8 cellular contexts compared by ENCODE assay signal in the genomic region with DNA sequence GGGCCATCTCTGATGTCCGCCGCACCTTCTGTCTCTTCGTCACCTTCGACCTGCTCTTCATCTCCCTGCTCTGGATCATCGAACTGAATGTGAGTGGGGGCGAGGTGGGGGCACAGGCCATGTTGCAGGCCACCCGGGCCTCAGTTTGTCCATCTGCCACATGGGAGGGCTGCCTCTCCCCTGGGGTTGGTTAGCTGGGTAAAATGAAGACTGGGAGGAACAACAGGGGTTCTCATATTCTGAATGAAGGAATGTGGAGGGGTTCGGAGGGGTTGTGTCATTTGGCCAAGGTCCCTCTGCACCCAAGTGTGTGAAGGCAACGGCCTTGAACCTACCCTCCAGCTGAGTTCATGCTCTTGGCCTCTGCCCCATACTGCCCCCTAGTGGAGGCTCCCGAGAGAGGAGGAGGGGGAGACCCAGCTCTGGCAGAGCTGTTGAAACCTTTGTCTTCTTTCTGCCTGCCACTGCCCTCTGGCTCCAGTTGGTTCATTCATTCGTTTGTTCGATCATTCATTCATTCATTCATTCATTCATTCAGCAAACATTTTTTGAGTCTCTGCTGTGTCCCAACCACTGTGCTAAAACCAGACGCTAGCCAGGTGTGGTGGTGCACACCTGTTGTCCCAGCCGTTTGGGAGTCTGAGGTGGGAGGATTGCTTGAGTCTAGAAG.
DNase-seq lines count a peak whose midpoint lies in the region; ATAC-seq and TF ChIP-seq lines count a peak whose summit lies in the region.

No MANE protein-coding gene starts in this region.

- H3K9me3 Mint-ChIP-seq in nephron progenitor cell = no peaks in the 10 kb centered on the region

- H3K27ac ChIP-seq in substantia nigra (ENCODE audit: low read depth, low read length, poor library complexity, severe bottlenecking) = peak overlapping the region; percentile 83

- peak overlapping the region; percentile 65 for H3K4me3 Mint-ChIP-seq in nephron progenitor cell

- TF ChIP-seq CTCF in nephron progenitor cell (IDR thresholded peaks at IDR 0.05) = peak; percentile 78

- DNase-seq in NCI-H82 (lab: John Stamatoyannopoulos, UW) = peak; percentile 80
- DNase-seq in NCI-H82 treated with DMSO at 0.1 percent for 48 hours (lab: John Stamatoyannopoulos, UW; ENCODE audit: unreplicated experiment) = no peak
- DNase-seq in NOMO-1 treated with DMSO at 0.1 percent for 48 hours (lab: John Stamatoyannopoulos, UW; ENCODE audit: unreplicated experiment) = peak; percentile 40
- peak; percentile 80 for DNase-seq in activated T-cell treated with anti-CD3 and anti-CD28 coated beads for 1 hour (ENCODE audit: low read depth)
- DNase-seq in erythroblast (lab: John Stamatoyannopoulos, UW) = peak; percentile 79 to 86
- peak; percentile 73 for DNase-seq in nephron progenitor cell
- DNase-seq in substantia nigra (lab: John Stamatoyannopoulos, UW) = peak in 42 of 49 donors; percentile 16 to 86 (median 60)

- peak overlapping the region; percentile 92 for H3K27ac Mint-ChIP-seq in nephron progenitor cell

- H3K27me3 Mint-ChIP-seq in nephron progenitor cell (ENCODE audit: low read depth, poor library complexity) = peaks cover 6% of the 10 kb centered on the region

- H3K36me3 Mint-ChIP-seq in nephron progenitor cell (ENCODE audit: low read depth) = peaks cover 8% of the 10 kb centered on the region

- TF ChIP-seq POLR2A in erythroblast (IDR thresholded peaks at IDR 0.05; ENCODE audit: low read length) = no peak

- H3K4me1 Mint-ChIP-seq in nephron progenitor cell = peaks cover 74% of the 10 kb centered on the region

- no peak for ATAC-seq in HG02610 (IDR thresholded peaks at IDR 0.05; ENCODE audit: unreplicated experiment)
